6 cellular contexts compared by ENCODE assay signal in the genomic region with DNA sequence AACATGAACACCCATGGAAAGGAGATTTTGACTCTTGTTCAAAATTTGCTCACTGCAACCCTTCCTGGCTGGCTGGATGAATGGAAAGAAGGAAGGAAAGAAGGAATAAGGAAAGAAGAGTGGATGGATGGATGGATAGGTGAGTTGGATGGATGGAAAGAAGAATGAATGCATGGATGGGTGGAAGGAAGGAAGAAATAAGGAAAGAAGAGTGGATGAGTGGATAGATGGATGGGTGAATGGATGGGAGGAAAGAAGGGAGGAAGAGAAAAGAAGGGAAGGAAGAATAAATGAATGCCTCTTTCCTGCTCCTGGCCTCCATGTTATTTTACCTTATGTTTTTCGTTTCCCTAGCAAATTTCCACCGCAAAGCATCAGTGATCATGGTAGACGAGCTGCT.
"Had no signal": no experiment of that assay in that cellular context is flagged by ENCODE, and none has a peak within 500 bp of the region (broad histone marks: within the 10 kb centered on the region; RNA-seq: fewer than 3 reads in every experiment).

No MANE protein-coding gene starts in this region.

- H3K4me3 ChIP-seq: GM23338, HAP-1 had no signal

- H3K4me2 ChIP-seq: GM23338 had no signal

- FAIRE-seq: HTR-8/SVneo had no signal

- H2AFZ ChIP-seq: GM23338 had no signal

- H3K9me3 ChIP-seq: HAP-1 had no signal

- H3K36me3 ChIP-seq: HAP-1 had no signal

- DNase-seq: H7, KBM-7 had no signal

- H3K4me1 ChIP-seq: HAP-1 had no signal

- ATAC-seq: GM23338, HCT116 had no signal
